In the genomic region with DNA sequence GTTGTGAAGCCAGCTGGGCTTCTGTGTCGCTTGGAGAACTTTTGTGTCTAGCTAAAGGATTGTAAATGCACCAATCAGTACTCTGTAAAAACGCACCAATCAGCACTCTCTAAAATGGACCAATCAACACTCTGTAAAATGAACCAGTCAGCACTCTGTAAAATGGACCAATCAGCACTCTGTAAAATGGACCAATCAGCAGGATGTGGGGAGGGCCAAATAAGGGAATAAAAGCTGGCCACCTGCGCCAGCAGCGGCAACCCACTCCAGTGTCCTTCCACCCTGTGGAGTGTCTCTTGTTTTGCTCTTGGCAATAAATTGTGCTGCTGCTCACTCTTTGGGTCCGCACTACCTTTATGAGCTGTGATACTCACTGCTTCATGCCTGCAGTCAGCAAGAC, we compare ENCODE assay signal across 1 cellular context.
TF ChIP-seq lines count a peak whose summit lies in the region.

No MANE protein-coding gene starts in this region.

TF ChIP-seq in A549, 52 proteins besides CTCF, POLR2A, EP300 and RAD21:
- TF ChIP-seq MAFK (IDR thresholded peaks at IDR 0.05; ENCODE audit: partially characterized antibody), result peak; percentile 90
